Comparison of ENCODE assay signal across 21 cellular contexts in the genomic region with DNA sequence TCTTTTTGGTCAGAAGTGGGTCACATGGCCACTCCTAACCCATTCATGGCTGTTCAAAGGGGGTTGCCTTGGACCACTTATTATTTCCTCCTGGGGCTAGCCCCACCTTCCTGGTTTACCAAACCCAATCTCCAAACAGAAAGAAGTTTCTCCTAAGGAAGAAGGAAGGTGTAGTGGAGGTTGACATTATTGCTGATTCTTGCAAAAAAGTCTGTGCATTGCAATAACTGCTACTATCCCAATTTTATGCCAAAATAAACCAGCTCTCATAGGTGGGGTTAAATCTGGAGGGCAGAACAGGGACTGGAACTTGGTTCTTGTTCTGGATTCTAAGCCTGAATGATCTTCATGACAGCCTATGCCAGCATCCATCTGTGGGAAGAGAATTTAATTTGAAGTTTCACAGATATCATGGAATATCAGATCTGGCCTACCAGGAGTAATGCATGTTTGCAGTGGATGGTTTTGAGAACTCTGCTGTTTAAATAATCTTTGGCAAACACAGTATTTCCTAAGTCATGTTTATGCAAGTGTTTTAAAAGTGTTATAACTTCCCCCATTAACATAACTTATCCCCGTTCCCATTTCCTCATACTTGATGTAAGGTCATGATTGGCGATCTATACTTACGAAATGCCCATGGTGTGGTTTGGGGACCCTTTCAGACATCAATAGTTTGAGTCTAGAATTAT. TPM values are rescaled to one million over a fixed set of nuclear protein-coding genes. Genes with fewer than 3 reads are reported as not detected.
DNase-seq lines count a peak whose midpoint lies in the region; ATAC-seq and TF ChIP-seq lines count a peak whose summit lies in the region.
"Had no signal": no experiment of that assay in that cellular context is flagged by ENCODE, and none has a peak within 500 bp of the region (broad histone marks: within the 10 kb centered on the region; RNA-seq: fewer than 3 reads in every experiment).

No MANE protein-coding gene starts in this region.

- peak overlapping the region; percentile 22 for H3K27ac Mint-ChIP-seq in chondrocyte (ENCODE audit: unreplicated experiment)
- H3K27ac Mint-ChIP-seq: endodermal cell, GM23338, mesothelial cell of epicardium, neural progenitor cell had no signal

- H3K27me3 ChIP-seq in right lobe of liver = no peaks in the 10 kb centered on the region
- H3K27me3 ChIP-seq in thyroid gland = no peaks in the 10 kb centered on the region
- H3K27me3 ChIP-seq: neural progenitor cell, tibial nerve had no signal

- H3K4me1 Mint-ChIP-seq in chondrocyte (ENCODE audit: low read depth) = peaks cover 48% of the 10 kb centered on the region
- H3K4me1 Mint-ChIP-seq: mesothelial cell of epicardium, neural progenitor cell had no signal

- H3K27me3 Mint-ChIP-seq in chondrocyte (ENCODE audit: low read depth) = no peaks in the 10 kb centered on the region
- H3K27me3 Mint-ChIP-seq: activated CD4-positive, alpha-beta memory T cell treated with anti-CD3 and anti-CD28 coated beads, Interleukin-2, amount 10 ng/mL, durations not matched to agents 7 days and 5 days had no signal

- no peak overlapping the region for H3K4me3 Mint-ChIP-seq in chondrocyte (ENCODE audit: unreplicated experiment)
- H3K4me3 Mint-ChIP-seq: endodermal cell, GM23338, mesothelial cell of epicardium, neural progenitor cell had no signal

- peak; percentile 32 to 65 (median 50) for ATAC-seq in right lobe of liver
- no peak for ATAC-seq in esophagus mucosa
- ATAC-seq: GM23338 had no signal

- H3K27ac ChIP-seq in right lobe of liver (no peak overlapping the region), thyroid gland (peak overlapping the region; percentile 51 to 69 (median 53))
- H3K27ac ChIP-seq: neural progenitor cell had no signal

- no peak for TF ChIP-seq POLR2A in right lobe of liver (IDR thresholded peaks at IDR 0.05)
- TF ChIP-seq POLR2A in thyroid gland (IDR thresholded peaks at IDR 0.05) = no peak

- H3K36me3 ChIP-seq in right lobe of liver = peaks cover 0 to 10% (median 0%) of the 10 kb centered on the region in 4 donors
- peaks cover 0 to 4% of the 10 kb centered on the region in 2 donors for H3K36me3 ChIP-seq in thyroid gland
- H3K36me3 ChIP-seq: neural progenitor cell had no signal

- intact Hi-C loops in right lobe of liver (cut with DNase I) (no loop called here), thyroid gland (cut with DNase I) (no loop called here)

- H3K4me1 ChIP-seq in right lobe of liver (peaks cover 3 to 35% (median 16%) of the 10 kb centered on the region in 4 donors), thyroid gland (peaks cover 37 to 61% of the 10 kb centered on the region in 2 donors)
- H3K4me1 ChIP-seq: neural progenitor cell had no signal

- WGBS in right lobe of liver (ENCODE audit: insufficient coverage, low coverage, low lambda C conversion rate, missing lambda C conversion rate) = 18% methylated on average over 3 of the region's 3 CpGs
- 88 to 92% methylated on average over 3 of the region's 3 CpGs for WGBS in thyroid gland, 2 donors

- DNase-seq in HT-29 (ENCODE audit: low spot score) = peak; percentile 1
- no peak for DNase-seq in chondrocyte (ENCODE audit: low spot score)
- no peak for DNase-seq in right lobe of liver
- DNase-seq in thyroid gland = no peak
- DNase-seq in epidermal melanocyte (ENCODE audit: insufficient read length, low spot score) = no peak
- DNase-seq in medulla oblongata (ENCODE audit: extremely low spot score) = no peak
- no peak for DNase-seq in NCI-H1930 (lab: John Stamatoyannopoulos, UW)
- DNase-seq: activated CD4-positive, alpha-beta memory T cell treated with anti-CD3 and anti-CD28 coated beads, Interleukin-2, amount 10 ng/mL, durations not matched to agents 7 days and 5 days; activated naive CD4-positive, alpha-beta T cell treated with Interleukin-2 at 50 U/mL for 16 hours; anterior cingulate cortex; Caco-2; EL; endodermal cell; NCI-H526 treated with DMSO at 0.1 percent for 48 hours; retina; SHP77 treated with DMSO at 0.1 percent for 48 hours had no signal

- H3K9me3 ChIP-seq in right lobe of liver = no peaks in the 10 kb centered on the region
- H3K9me3 ChIP-seq in thyroid gland = no peaks in the 10 kb centered on the region
- H3K9me3 ChIP-seq: Caco-2, tibial nerve had no signal

- H3K4me3 ChIP-seq in right lobe of liver (no peak overlapping the region), thyroid gland (replicated peaks in 1 of 3) (no peak overlapping the region)
- H3K4me3 ChIP-seq: GM23338, neural progenitor cell, tibial nerve had no signal

- H3K36me3 Mint-ChIP-seq in chondrocyte (ENCODE audit: low read depth) = peaks cover 7% of the 10 kb centered on the region
- H3K36me3 Mint-ChIP-seq: neural progenitor cell had no signal

- H3K9me3 Mint-ChIP-seq in chondrocyte (ENCODE audit: low read depth) = no peaks in the 10 kb centered on the region
- H3K9me3 Mint-ChIP-seq: activated CD4-positive, alpha-beta memory T cell treated with anti-CD3 and anti-CD28 coated beads, Interleukin-2, amount 10 ng/mL, durations not matched to agents 7 days and 5 days; endodermal cell; GM23338; mesothelial cell of epicardium; neural progenitor cell had no signal

- TF ChIP-seq CTCF in chondrocyte (IDR thresholded peaks at IDR 0.05) = no peak
- TF ChIP-seq CTCF in right lobe of liver (IDR thresholded peaks at IDR 0.05) = no peak
- no peak for TF ChIP-seq CTCF in thyroid gland (IDR thresholded peaks at IDR 0.05)

RNA-seq across cellular contexts. Expression of gene ANXA4, which starts 11.9 kb away (rescaled TPM):
- total RNA-seq in HT-29 (2014; rRNA removed; shearing (Covaris generic)) = 460 and 510 TPM in 2 replicates
- total RNA-seq in chondrocyte (88.1 to 100 TPM (median 99.0 TPM) in 3 replicates), right lobe of liver (100 to 1,000 TPM in 3 of 6 experiments, 10 to 100 TPM in 3; 53.5 to 173 (median 92.1) TPM), thyroid gland (100 to 1,000 TPM in 1 of 4 donors, 10 to 100 TPM in 3; 72.0 to 101 (median 82.5) TPM), esophagus mucosa (71.8 TPM)

Comparison
In these comparisons a context has a peak if more than half of its experiments do, and no peak if none do; other contexts are left out.
1. H3K27ac ChIP-seq: peak in thyroid gland (3 of 3); none in right lobe of liver (0 of 3).